10 cellular contexts compared by ENCODE assay signal in genomic region chr5:167814828-167815227, GRCh38.
DNase-seq lines count a peak whose midpoint lies in the region; ATAC-seq and TF ChIP-seq lines count a peak whose summit lies in the region.
"Had no signal": no experiment of that assay in that cellular context is flagged by ENCODE, and none has a peak within 500 bp of the region (broad histone marks: within the 10 kb centered on the region; RNA-seq: fewer than 3 reads in every experiment).

No MANE protein-coding gene starts in this region.

- TF ChIP-seq CTCF in mammary epithelial cell (conservative IDR thresholded peaks at IDR 0.05 in 1 of 2, IDR thresholded peaks at IDR 0.05 in 1 of 2; ENCODE audit: extremely low read depth in 1 of 2, insufficient read depth in 1 of 2, low read depth in 1 of 2, low read length in 2 of 2): no peak

- H3K9me3 ChIP-seq in mammary epithelial cell (replicated peaks; ENCODE audit: insufficient read depth, low read length): no peaks in the 10 kb centered on the region

- no peak overlapping the region for H3K4me3 ChIP-seq in mammary epithelial cell (replicated peaks in 1 of 3; ENCODE audit: insufficient read depth in 1 of 3, low read depth in 2 of 3, low read length in 3 of 3)

- intact Hi-C loops in mammary epithelial cell (cut with micrococcal nuclease): loop anchor here (5.0 kb wide), 2 partner anchors 202 to 233 kb away; no protein-coding TSS in a partner anchor

- no TSS peak for BruUV-seq in mammary epithelial cell (replicated peaks; lab: Mats Ljungman, UMichigan)

- 5% methylated on average over 3 of the region's 4 CpGs for WGBS in mammary epithelial cell (ENCODE audit: low coverage, missing lambda C conversion rate)

- peaks cover 51% of the 10 kb centered on the region for H3K4me1 ChIP-seq in mammary epithelial cell (ENCODE audit: insufficient read depth, low read length)

- in situ Hi-C loops in mammary epithelial cell (cut with MboI; ENCODE audit: low sequenced_read_pairs in 2 of 2): loop anchor here in 1 of 2 donors (5.0 to 10.0 kb wide), 2 partner anchors 53 to 80 kb away; no protein-coding TSS in a partner anchor

- no peaks in the 10 kb centered on the region for H3K36me3 ChIP-seq in mammary epithelial cell (ENCODE audit: insufficient read depth, low read length)

- no peak for ATAC-seq in HG02571 (IDR thresholded peaks at IDR 0.05; ENCODE audit: unreplicated experiment)
- ATAC-seq: activated CD8-positive, alpha-beta T cell treated with anti-CD3 and anti-CD28 coated beads, Interleukin-2, amount 10 ng/mL, durations not matched to agents 7 days and 5 days had no signal

- no peaks in the 10 kb centered on the region for H4K20me1 ChIP-seq in mammary epithelial cell (ENCODE audit: insufficient read depth, low read length)

- CTCF ChIA-PET in mammary epithelial cell (lab: Charles Lee; ENCODE audit: low non-redundant PET): interaction anchor here (0.7 kb wide), 1 partner anchor 29 kb away, joined by 4 read pairs; no protein-coding TSS in a partner anchor

- DNase-seq in AG08395 (ENCODE audit: low spot score): peak; percentile 95
- DNase-seq in M059J (ENCODE audit: low read depth): peak; percentile 98
- DNase-seq in mammary epithelial cell: peak; percentile 99
- DNase-seq in islet precursor cell: peak; percentile 93
- DNase-seq in SIG-M5 treated with dmso at 0.1 percent for 504 hours (lab: John Stamatoyannopoulos, UW; ENCODE audit: unreplicated experiment): no peak
- no peak for DNase-seq in activated CD4-positive, alpha-beta T cell treated with anti-CD3 and anti-CD28 coated beads for 48 hours
- DNase-seq in NCI-H1436 (lab: John Stamatoyannopoulos, UW): no peak
- DNase-seq: activated CD8-positive, alpha-beta T cell treated with anti-CD3 and anti-CD28 coated beads, Interleukin-2, amount 10 ng/mL, durations not matched to agents 7 days and 5 days; small intestine had no signal

- H3K27ac ChIP-seq in mammary epithelial cell (ENCODE audit: insufficient read depth, low read depth, low read length): peak overlapping the region; percentile 100

- dilution Hi-C loops in mammary epithelial cell (cut with HindIII; ENCODE audit: low sequenced_read_pairs): no loop called here

- H3K79me2 ChIP-seq in mammary epithelial cell (ENCODE audit: insufficient read depth, low read length): no peaks in the 10 kb centered on the region

- H3K4me2 ChIP-seq in mammary epithelial cell (ENCODE audit: insufficient read depth, low read depth, low read length): peak overlapping the region; percentile 38

- no peak overlapping the region for H2AFZ ChIP-seq in mammary epithelial cell (ENCODE audit: low read depth, low read length)

- H3K9ac ChIP-seq in mammary epithelial cell (ENCODE audit: insufficient read depth, low read length): peak overlapping the region; percentile 85

- H3K27me3 ChIP-seq in mammary epithelial cell (ENCODE audit: insufficient read depth, low read length): no peaks in the 10 kb centered on the region

Comparison
In these comparisons a context has a peak if more than half of its experiments do, and no peak if none do; other contexts are left out.
1. DNase-seq: peak in AG08395 (single experiment), M059J (single experiment), mammary epithelial cell (single experiment) and islet precursor cell (single experiment); none in SIG-M5 treated with dmso at 0.1 percent for 504 hours (single experiment), activated CD4-positive, alpha-beta T cell treated with anti-CD3 and anti-CD28 coated beads for 48 hours (single experiment) and NCI-H1436 (single experiment).